8 cellular contexts compared by ENCODE assay signal in the genomic region with DNA sequence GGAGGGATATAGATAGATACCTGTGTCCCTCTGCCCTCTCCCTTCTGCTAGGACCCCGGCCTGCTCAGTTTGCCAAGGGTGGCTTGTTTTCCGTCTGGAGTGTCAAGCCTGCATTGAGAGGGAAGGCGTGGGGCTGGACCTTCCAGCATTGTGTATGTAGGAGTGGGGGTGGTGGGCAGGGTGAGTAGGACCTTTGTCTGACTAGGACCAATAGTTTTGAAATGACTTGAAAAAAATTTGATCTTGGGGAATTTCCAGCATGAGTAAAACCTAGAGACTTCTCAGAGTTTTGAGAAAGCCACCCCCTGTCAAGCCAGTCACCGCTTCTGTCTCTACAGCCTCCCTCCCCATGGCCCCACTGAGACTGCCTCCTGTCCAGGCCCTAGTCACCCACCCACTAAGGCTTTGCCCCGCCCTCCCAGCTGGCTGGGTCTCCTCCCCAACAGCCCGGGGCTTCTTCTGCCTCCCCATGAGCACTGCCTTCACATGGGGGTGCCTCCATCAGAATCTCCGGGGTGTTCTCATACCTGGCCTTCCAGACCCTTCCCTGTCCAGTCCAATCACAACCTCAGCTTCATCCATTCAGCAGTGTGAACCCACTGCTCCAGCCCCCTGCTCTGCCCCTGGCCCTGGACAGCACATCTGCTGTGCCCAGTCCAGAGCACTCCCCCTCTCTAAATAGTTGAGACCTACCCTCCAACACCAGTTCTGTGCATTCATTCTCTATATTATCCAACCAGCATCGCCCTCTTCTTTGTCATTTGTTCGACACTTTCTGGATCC.
DNase-seq lines count a peak whose midpoint lies in the region; ATAC-seq and TF ChIP-seq lines count a peak whose summit lies in the region.

No MANE protein-coding gene starts in this region.

- DNase-seq in T1000 (lab: John Stamatoyannopoulos, UW) = peak; percentile 79
- DNase-seq in epithelial cell of proximal tubule (ENCODE audit: low read depth) = peak; percentile 16
- peak; percentile 82 to 95 for DNase-seq in stimulated activated CD8-positive, alpha-beta memory T cell treated with anti-CD3 and anti-CD28 coated beads, Interleukin-7, amount 100 ng/mL, for 48 hours (ENCODE audit: extremely low read depth in 1 of 2, low read depth in 1 of 2)
- DNase-seq in inferior parietal cortex (ENCODE audit: extremely low spot score) = no peak
- DNase-seq in DMS153 treated with DMSO at 0.1 percent for 48 hours (lab: John Stamatoyannopoulos, UW; ENCODE audit: unreplicated experiment) = no peak
- DNase-seq in immature natural killer cell = no peak

- H3K27me3 Mint-ChIP-seq in immature natural killer cell (ENCODE audit: low read depth in 3 of 3) = peaks cover 18 to 32% (median 27%) of the 10 kb centered on the region in 3 donors

- no peak overlapping the region for H3K4me3 ChIP-seq in epithelial cell of proximal tubule (ENCODE audit: low read depth, low read length)

- H3K4me3 Mint-ChIP-seq in immature natural killer cell = no peak overlapping the region

- peaks cover 3 to 11% (median 7%) of the 10 kb centered on the region in 3 donors for H3K36me3 Mint-ChIP-seq in immature natural killer cell

- no peak overlapping the region for H3K27ac Mint-ChIP-seq in immature natural killer cell

- no peak for TF ChIP-seq CTCF in epithelial cell of proximal tubule (conservative IDR thresholded peaks at IDR 0.05; ENCODE audit: low read depth, low read length)

- H3K9me3 Mint-ChIP-seq in immature natural killer cell = peaks cover 0 to 3% (median 0%) of the 10 kb centered on the region in 6 donors

- ATAC-seq in GM18870 (IDR thresholded peaks at IDR 0.05; ENCODE audit: unreplicated experiment) (peak; percentile 83), HG02798 (IDR thresholded peaks at IDR 0.05; ENCODE audit: poor library complexity, unreplicated experiment) (peak; percentile 87)

- peaks cover 20 to 24% of the 10 kb centered on the region in 2 donors for H3K4me1 Mint-ChIP-seq in immature natural killer cell

Comparison
In these comparisons a context has a peak if more than half of its experiments do, and no peak if none do; other contexts are left out.
1. DNase-seq: peak in T1000 (single experiment), epithelial cell of proximal tubule (single experiment) and stimulated activated CD8-positive, alpha-beta memory T cell treated with anti-CD3 and anti-CD28 coated beads, Interleukin-7, amount 100 ng/mL, for 48 hours (2 of 2); none in inferior parietal cortex (single experiment), DMS153 treated with DMSO at 0.1 percent for 48 hours (single experiment) and immature natural killer cell (0 of 3).